In genomic region chr12:79737875-79738718, GRCh38 we compare ENCODE assay signal across 8 cellular contexts. TPM values are rescaled to one million over a fixed set of nuclear protein-coding genes. Genes with fewer than 3 reads are reported as not detected.
A peak's percentile ranks its signal among the peaks of the same experiment; 100 is the strongest.
DNase-seq lines count a peak whose midpoint lies in the region; ATAC-seq, FAIRE-seq and TF ChIP-seq lines count a peak whose summit lies in the region.

No MANE protein-coding gene starts in this region.

- no peak overlapping the region for H3K23ac ChIP-seq in H1 (ENCODE audit: insufficient read length)

- no peaks in the 10 kb centered on the region for H3K36me3 Mint-ChIP-seq in naive B cell

- H3K14ac ChIP-seq in H1 (ENCODE audit: insufficient read length): no peak overlapping the region

- H4K91ac ChIP-seq in H1 (replicated peaks; ENCODE audit: insufficient read length, low read length): no peak overlapping the region

- H4K5ac ChIP-seq in H1 (ENCODE audit: insufficient read length, low read depth, low read length): peak overlapping the region; percentile 44

- H2BK5ac ChIP-seq in H1 (ENCODE audit: low read depth, low read length): no peak overlapping the region

- H4K20me1 ChIP-seq in MM.1S (ENCODE audit: insufficient read depth, low read length) (no peaks in the 10 kb centered on the region), H1 (replicated peaks in 1 of 2; ENCODE audit: control insufficient read depth in 1 of 2, insufficient read depth in 2 of 2, low read length in 2 of 2) (no peaks in the 10 kb centered on the region)

- no peak overlapping the region; the same call in 1 of the 2 replicates for H2BK20ac ChIP-seq in H1 (ENCODE audit: low read length)

- no peaks in the 10 kb centered on the region for H3K9me2 ChIP-seq in MM.1S (replicated peaks; ENCODE audit: insufficient read depth, low read length)

- 34% methylated on average over 4 of the region's 4 CpGs; no CpG with 5 or more reads in 1 of the 2 experiments for WGBS in H1 (ENCODE audit: extremely low coverage in 1 of 2, insufficient coverage in 1 of 2, insufficient read length in 1 of 2, insufficient replicate concordance in 2 of 2, low coverage in 1 of 2, low lambda C conversion rate in 2 of 2, missing lambda C conversion rate in 1 of 2), 2 experiments

- H3K18ac ChIP-seq in H1 (ENCODE audit: extremely low read depth, low read length): no peak overlapping the region

- no peaks in the 10 kb centered on the region for H3K9me3 ChIP-seq in AG04450 (ENCODE audit: control insufficient read depth, insufficient read depth, low read length)
- no peaks in the 10 kb centered on the region for H3K9me3 ChIP-seq in MM.1S (replicated peaks; ENCODE audit: insufficient read depth, low read length)
- no peaks in the 10 kb centered on the region for H3K9me3 ChIP-seq in H1 (ENCODE audit: insufficient read depth in 2 of 2, low read depth in 1 of 2, low read length in 1 of 2)

- no peak overlapping the region for H2BK12ac ChIP-seq in H1 (ENCODE audit: low read depth, low read length)

- H3K79me2 ChIP-seq in MM.1S (ENCODE audit: low read length): no peaks in the 10 kb centered on the region
- H3K79me2 ChIP-seq in H1 (ENCODE audit: control insufficient read depth in 1 of 2, insufficient read depth in 2 of 2, low read length in 2 of 2): no peaks in the 10 kb centered on the region

- no peaks in the 10 kb centered on the region for H3K27me3 ChIP-seq in AG04450 (ENCODE audit: control insufficient read depth, insufficient read depth, low read length)
- H3K27me3 ChIP-seq in MM.1S (replicated peaks; ENCODE audit: insufficient read depth, low read length): no peaks in the 10 kb centered on the region
- no peaks in the 10 kb centered on the region for H3K27me3 ChIP-seq in H1 (replicated peaks in 1 of 4; ENCODE audit: control insufficient read depth in 3 of 4, extremely low read depth in 1 of 4, insufficient read depth in 3 of 4, low read length in 3 of 4)

- H3K4me1 ChIP-seq in MM.1S (ENCODE audit: low read length) (no peaks in the 10 kb centered on the region), H1 (replicated peaks in 1 of 4; ENCODE audit: control insufficient read depth in 3 of 4, insufficient read depth in 4 of 4, low read length in 3 of 4) (no peaks in the 10 kb centered on the region)

- H2AFZ ChIP-seq in MM.1S (ENCODE audit: low read length) (no peak overlapping the region), H1 (ENCODE audit: low read length) (no peak overlapping the region)

- H3K4me2 ChIP-seq in MM.1S (ENCODE audit: low read depth, low read length) (no peak overlapping the region), H1 (ENCODE audit: insufficient read depth in 1 of 2, low read depth in 2 of 2, low read length in 2 of 2) (no peak overlapping the region)

- H3K36me3 ChIP-seq in MM.1S (replicated peaks; ENCODE audit: insufficient read depth, low read length): no peaks in the 10 kb centered on the region
- no peaks in the 10 kb centered on the region for H3K36me3 ChIP-seq in H1 (ENCODE audit: control insufficient read depth in 2 of 4, insufficient read depth in 4 of 4, low read length in 3 of 4)

- no peaks in the 10 kb centered on the region for H3K79me1 ChIP-seq in H1 (ENCODE audit: low read depth, low read length)

- H3K4ac ChIP-seq in H1 (replicated peaks; ENCODE audit: insufficient read length, low read depth, low read length): no peak overlapping the region

- no peak overlapping the region for H3K27ac ChIP-seq in AG04450 (ENCODE audit: low read depth, low read length)
- H3K27ac ChIP-seq in MM.1S (ENCODE audit: low read length): no peak overlapping the region
- no peak overlapping the region for H3K27ac ChIP-seq in H1 (ENCODE audit: low read depth, low read length)

- no peak overlapping the region for H3K56ac ChIP-seq in H1 (replicated peaks; ENCODE audit: insufficient read length, low read depth, low read length)

- peak; percentile 45 to 52 for ATAC-seq in naive B cell (ENCODE audit: low read depth in 2 of 2)
- ATAC-seq in activated CD4-positive, CD25-positive, alpha-beta regulatory T cell treated with anti-CD3 and anti-CD28 coated beads, Interleukin-2, amount 50 U/mL, for 24 hours: no peak

- no peak overlapping the region for H2BK120ac ChIP-seq in H1 (replicated peaks; ENCODE audit: low read depth, low read length)

- no peak overlapping the region for H2BK15ac ChIP-seq in H1 (ENCODE audit: low read length)

- H3K9ac ChIP-seq in MM.1S (ENCODE audit: low read length): no peak overlapping the region
- H3K9ac ChIP-seq in H1 (replicated peaks in 1 of 4; ENCODE audit: extremely low read depth in 1 of 4, low read depth in 3 of 4, low read length in 3 of 4): no peak overlapping the region

- no peaks in the 10 kb centered on the region for H3K23me2 ChIP-seq in H1 (ENCODE audit: low read depth, low read length)

- no peaks in the 10 kb centered on the region for H3K4me1 Mint-ChIP-seq in naive B cell

- peaks cover 0 to 8% (median 0%) of the 10 kb centered on the region in 3 donors for H3K27me3 Mint-ChIP-seq in naive B cell

- no peaks in the 10 kb centered on the region for H3F3A ChIP-seq in MM.1S (ENCODE audit: insufficient read depth, low read length)

- no peak overlapping the region for H2AK5ac ChIP-seq in H1 (ENCODE audit: low read depth, low read length)

- no peak for TF ChIP-seq POLR2A in H1 (IDR thresholded peaks at IDR 0.05; ENCODE audit: control extremely low read depth in 1 of 2, low read depth in 2 of 2, low read length in 2 of 2)

- FAIRE-seq in H1 (lab: Jason Lieb, UNC): peak; percentile 78

- H3K9me3 Mint-ChIP-seq in naive B cell: no peaks in the 10 kb centered on the region

- H3K4me3 Mint-ChIP-seq in naive B cell: no peak overlapping the region

- H4K8ac ChIP-seq in H1 (ENCODE audit: extremely low read depth, insufficient read depth, low read length): no peak overlapping the region

- H3K4me3 ChIP-seq in AG04450 (ENCODE audit: low read depth, low read length) (no peak overlapping the region), GM12864 (ENCODE audit: low read depth, low read length) (no peak overlapping the region), MM.1S (ENCODE audit: low read length) (no peak overlapping the region), H1 (ENCODE audit: extremely low read depth in 1 of 4, insufficient read depth in 2 of 4, low read depth in 3 of 4, low read length in 4 of 4) (no peak overlapping the region)

- no peak overlapping the region for H3K27ac Mint-ChIP-seq in naive B cell

- CTCF ChIA-PET in AG04450 (lab: Charles Lee): interaction anchor here (0.5 to 2.2 kb wide), 28 partner anchors 9 to 1681 kb away, joined by 3 to 14 read pairs (median 4); no protein-coding TSS in a partner anchor
- CTCF ChIA-PET in HEK293T (lab: Yijun Ruan, JAX): interaction anchor here (0.6 to 1.3 kb wide), 4 partner anchors 299 to 680 kb away, joined by 3 to 4 read pairs (median 3); no protein-coding TSS in a partner anchor
- CTCF ChIA-PET in H1 (lab: Charles Lee; ENCODE audit: partially characterized antibody): interaction anchor here (0.6 to 1.7 kb wide), 15 partner anchors 11 to 316 kb away, joined by 3 to 6 read pairs (median 4); partner anchors contain the start of gene PAWR

- peak; percentile 71 for TF ChIP-seq CTCF in AG04450 (IDR thresholded peaks at IDR 0.05; ENCODE audit: low read depth, low read length)
- peak; percentile 59 for TF ChIP-seq CTCF in GM12864 (IDR thresholded peaks at IDR 0.05; ENCODE audit: low read depth, low read length, missing control alignments)
- TF ChIP-seq CTCF in MM.1S (IDR thresholded peaks at IDR 0.05; ENCODE audit: low read length): peak; percentile 77
- peak in 2 of 3 experiments; percentile 46 to 63; a peak in 2 of 4 replicates for TF ChIP-seq CTCF in H1 (IDR thresholded peaks at IDR 0.05; ENCODE audit: control extremely low read depth in 1 of 3, insufficient read depth in 1 of 3, low read depth in 1 of 3, low read length in 3 of 3)

- TF ChIP-seq EP300 in H1 (IDR thresholded peaks at IDR 0.05; ENCODE audit: borderline replicate concordance in 1 of 2, low read depth in 2 of 2, low read length in 2 of 2): no peak

- POLR2A ChIA-PET in AG04450 (lab: Yijun Ruan, JAX): no interaction called here
- POLR2A ChIA-PET in HEK293T (lab: Yijun Ruan, JAX): interaction anchor here (1.6 kb wide), 1 partner anchor 47 kb away, joined by 4 read pairs; the partner anchor contains the start of gene PAWR
- POLR2A ChIA-PET in H1 (lab: Charles Lee; ENCODE audit: partially characterized antibody): interaction anchor here (1.3 kb wide), 1 partner anchor 49 kb away, joined by 3 read pairs; no protein-coding TSS in a partner anchor

- peak; percentile 75 for TF ChIP-seq RAD21 in H1 (IDR thresholded peaks at IDR 0.05 in 1 of 2, conservative IDR thresholded peaks at IDR 0.05 in 1 of 2; ENCODE audit: low read depth in 2 of 2, low read length in 2 of 2)

- DNase-seq in AG04450 (ENCODE audit: low read depth, low spot score) (no peak), GM12864 (ENCODE audit: low read depth) (peak; percentile 42), HEK293T (ENCODE audit: extremely low spot score) (peak; percentile 42), MM.1S (peak; percentile 65), RKO (ENCODE audit: low spot score) (peak; percentile 72), H1 (ENCODE audit: low read depth in 1 of 2, low spot score in 2 of 2) (no peak), naive B cell (peak; percentile 40)

TF ChIP-seq in HEK293T, 16 proteins besides CTCF, POLR2A, EP300 and RAD21 (continues in another document):
- no peak for TF ChIP-seq ELF4 (IDR thresholded peaks at IDR 0.05)

TF ChIP-seq in H1, 55 proteins besides CTCF, POLR2A, EP300 and RAD21:
- TF ChIP-seq CTBP2 (IDR thresholded peaks at IDR 0.05; ENCODE audit: borderline replicate concordance, insufficient read depth, insufficient read length, low read length): no peak
- TF ChIP-seq TAF7 (optimal IDR thresholded peaks at IDR 0.05; ENCODE audit: borderline replicate concordance, low read depth, low read length): no peak
- TF ChIP-seq EGR1 (IDR thresholded peaks at IDR 0.05; ENCODE audit: borderline replicate concordance, low read depth, low read length): no peak
- no peak for TF ChIP-seq CEBPB (IDR thresholded peaks at IDR 0.05; ENCODE audit: low read depth, low read length)

RNA-seq across cellular contexts. Expression of gene PAWR, which starts 47.3 kb away (rescaled TPM):
- polyA plus RNA-seq in AG04450 (2011; rRNA removed) (11.2 and 15.7 TPM in 2 replicates), H1 (2011; rRNA removed) (25.5 and 28.3 TPM in 2 replicates), naive B cell (ENCODE audit: low read depth in 6 of 6) (10 to 100 TPM; 15.8 to 29.9 (median 20.3) TPM)
- polyA minus RNA-seq in AG04450 (2011; rRNA and poly(A)+ RNA removed): 9.7 and 16.4 TPM in 2 replicates
- 327 and 338 TPM in 2 replicates for total RNA-seq in H1 (2021; fragmentation: NEBNext Ultra II Directional; extraction: Animal tissue kit (Norgen Biotek cat#: 25700))
- polyA plus RNA-seq in H1 (2011; cell fraction: cytosol; rRNA removed): 55.3 TPM
- 69.4 TPM for polyA plus RNA-seq in H1 (2011; cell fraction: nucleus; rRNA removed)
- 37.9 to 74.1 TPM (median 45.5 TPM) in 4 replicates for polyA plus RNA-seq in H1 (2012, experiment 1 of 2)
- 6.6 TPM for polyA plus RNA-seq in H1 (2012, experiment 2 of 2)
- 63.2 TPM for polyA plus RNA-seq in H1 (2013, experiment 1 of 2)
- polyA plus RNA-seq in H1 (2013, experiment 2 of 2): 56.8 TPM
- 34.9 and 35.6 TPM in 2 replicates for polyA minus RNA-seq in H1 (2011; rRNA and poly(A)+ RNA removed)
- polyA minus RNA-seq in H1 (2011; cell fraction: cytosol; rRNA and poly(A)+ RNA removed): 59.2 TPM
- 155 TPM for polyA minus RNA-seq in H1 (2011; cell fraction: nucleus; rRNA and poly(A)+ RNA removed)

Comparison
In these comparisons a context has a peak if more than half of its experiments do, and no peak if none do; other contexts are left out.
1. DNase-seq: peak in GM12864 (single experiment), HEK293T (single experiment), MM.1S (single experiment), RKO (single experiment) and naive B cell (single experiment); none in AG04450 (single experiment) and H1 (0 of 2).
2. ATAC-seq: peak in naive B cell (2 of 2); none in activated CD4-positive, CD25-positive, alpha-beta regulatory T cell treated with anti-CD3 and anti-CD28 coated beads, Interleukin-2, amount 50 U/mL, for 24 hours (0 of 2).
3. Peak in every context shown above with its lines, with median percentiles within 50 percentile points of each other: CTCF ChIP-seq.